In the genomic region with DNA sequence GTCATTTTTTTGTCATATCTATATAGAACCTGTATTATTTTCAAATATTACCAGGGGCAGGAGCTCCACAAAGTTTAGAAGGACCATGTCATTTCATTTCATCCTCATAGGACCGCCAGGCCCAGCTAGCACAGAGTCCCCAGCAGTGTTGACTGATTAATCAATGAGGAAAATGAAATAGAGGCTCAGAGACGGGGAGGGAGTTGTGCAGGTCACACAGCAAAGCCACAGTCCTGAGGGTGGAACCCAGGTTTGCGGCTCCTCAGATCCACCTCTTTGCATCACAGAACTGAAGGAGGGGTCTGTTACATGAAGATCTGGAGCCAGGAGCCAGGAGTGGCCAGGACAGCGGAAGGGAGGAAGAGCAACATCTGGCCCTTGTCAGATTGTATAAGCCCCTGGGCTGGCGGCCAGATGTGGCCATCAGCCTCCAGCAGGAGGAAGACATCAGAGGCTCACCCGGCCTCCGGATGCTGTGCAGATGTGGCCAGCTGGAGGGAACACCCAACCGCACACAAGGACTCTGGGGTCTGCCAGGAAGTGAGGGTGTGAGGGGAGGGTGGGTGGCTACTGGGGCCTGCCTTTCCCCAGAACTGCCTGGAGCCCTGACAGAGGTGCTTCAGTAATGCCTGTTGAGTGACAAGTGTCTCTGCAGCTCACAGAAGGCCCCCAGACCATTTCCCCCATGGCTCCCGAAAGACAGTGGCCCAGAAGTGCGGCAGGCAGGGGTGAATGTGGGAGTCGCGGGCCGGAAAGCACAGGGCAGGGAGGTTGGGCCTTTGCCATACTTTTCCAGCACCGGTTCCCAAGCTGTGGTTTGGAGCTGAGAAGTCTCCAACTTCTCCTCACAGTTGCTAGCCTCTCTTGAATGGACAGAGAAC, we compare ENCODE assay signal across 13 cellular contexts. TPM values are rescaled to one million over a fixed set of nuclear protein-coding genes. Genes with fewer than 3 reads are reported as not detected.
DNase-seq lines count a peak whose midpoint lies in the region; ATAC-seq and TF ChIP-seq lines count a peak whose summit lies in the region.
"Had no signal": no experiment of that assay in that cellular context is flagged by ENCODE, and none has a peak within 500 bp of the region (broad histone marks: within the 10 kb centered on the region; RNA-seq: fewer than 3 reads in every experiment).

No MANE protein-coding gene starts in this region.

- peak overlapping the region; percentile 36 to 62 for H3K27ac ChIP-seq in esophagus (ENCODE audit: low read depth in 2 of 2, low read length in 1 of 2)
- H3K27ac ChIP-seq in lower lobe of right lung, result peak overlapping the region; percentile 68
- H3K27ac ChIP-seq in stomach, result peak overlapping the region; percentile 49 to 87 (median 54)
- no peak overlapping the region for H3K27ac ChIP-seq in effector memory CD4-positive, alpha-beta T cell (ENCODE audit: insufficient read depth, low read length, poor library complexity, severe bottlenecking)
- H3K27ac ChIP-seq: foreskin keratinocyte, GM23248, KMS-11 had no signal

- intact Hi-C loops in lower lobe of right lung (cut with DNase I), result no loop called here
- intact Hi-C loops in stomach (cut with DNase I; ENCODE audit: low total_unique reads), result no loop called here

- 62 to 70% methylated on average over 14 of the region's 14 CpGs for WGBS in esophagus, 2 donors
- 63 to 71% (median 66%) methylated on average over 13 to 14 of the region's 14 CpGs for WGBS in stomach, 5 donors

- no peaks in the 10 kb centered on the region for H3K36me3 ChIP-seq in MG63
- no peaks in the 10 kb centered on the region for H3K36me3 ChIP-seq in esophagus (ENCODE audit: control insufficient read depth in 2 of 2, insufficient read depth in 2 of 2, low read length in 1 of 2)
- no peaks in the 10 kb centered on the region for H3K36me3 ChIP-seq in lower lobe of right lung
- no peaks in the 10 kb centered on the region for H3K36me3 ChIP-seq in stomach
- H3K36me3 ChIP-seq in effector memory CD4-positive, alpha-beta T cell (ENCODE audit: control insufficient read depth, insufficient read depth, low read length), result no peaks in the 10 kb centered on the region

- H3K9me3 ChIP-seq in MG63 (no peaks in the 10 kb centered on the region), esophagus (ENCODE audit: control insufficient read depth in 2 of 2, insufficient read depth in 1 of 2, low read depth in 1 of 2, low read length in 1 of 2) (no peaks in the 10 kb centered on the region), lower lobe of right lung (no peaks in the 10 kb centered on the region), stomach (no peaks in the 10 kb centered on the region)
- no peaks in the 10 kb centered on the region for H3K9me3 ChIP-seq in effector memory CD4-positive, alpha-beta T cell (ENCODE audit: control insufficient read depth, low read length)

- H3K27me3 ChIP-seq in MG63, result no peaks in the 10 kb centered on the region
- no peaks in the 10 kb centered on the region for H3K27me3 ChIP-seq in esophagus (ENCODE audit: control insufficient read depth in 1 of 2, insufficient read depth in 2 of 2, low read length in 2 of 2)
- no peaks in the 10 kb centered on the region for H3K27me3 ChIP-seq in lower lobe of right lung (ENCODE audit: low read depth)
- no peaks in the 10 kb centered on the region for H3K27me3 ChIP-seq in stomach
- H3K27me3 ChIP-seq in effector memory CD4-positive, alpha-beta T cell (replicated peaks; ENCODE audit: control insufficient read depth, insufficient read depth, low read length, poor library complexity, severe bottlenecking), result no peaks in the 10 kb centered on the region

- no peak overlapping the region for H3K4me3 ChIP-seq in MG63
- H3K4me3 ChIP-seq in esophagus (ENCODE audit: low read depth in 1 of 2, low read length in 2 of 2), result no peak overlapping the region
- H3K4me3 ChIP-seq in lower lobe of right lung, result no peak overlapping the region
- H3K4me3 ChIP-seq in stomach, result no peak overlapping the region
- no peak overlapping the region for H3K4me3 ChIP-seq in effector memory CD4-positive, alpha-beta T cell (ENCODE audit: insufficient read depth, low read depth, low read length, poor library complexity, severe bottlenecking)
- H3K4me3 ChIP-seq: GM23248 had no signal

- ATAC-seq in lower lobe of right lung, result peak; percentile 35 to 56
- ATAC-seq: CD8-positive, alpha-beta T cell; foreskin keratinocyte had no signal

- no peak for TF ChIP-seq EP300 in stomach (IDR thresholded peaks at IDR 0.05)

- peak; percentile 58 for DNase-seq in MG63
- peak; percentile 74 for DNase-seq in lower lobe of right lung
- peak; percentile 57 for DNase-seq in stomach
- no peak for DNase-seq in EL
- no peak for DNase-seq in effector memory CD4-positive, alpha-beta T cell
- no peak for DNase-seq in NCI-H524 (lab: John Stamatoyannopoulos, UW)
- DNase-seq in SHP77 (lab: John Stamatoyannopoulos, UW), result no peak
- DNase-seq: activated CD8-positive, alpha-beta memory T cell treated with anti-CD3 and anti-CD28 coated beads, Interleukin-2, amount 50 U/mL, for 48 hours; CD8-positive, alpha-beta T cell; foreskin keratinocyte; GM23248 had no signal

- TF ChIP-seq CTCF in lower lobe of right lung (IDR thresholded peaks at IDR 0.05) (no peak), stomach (IDR thresholded peaks at IDR 0.05) (no peak)

- TF ChIP-seq POLR2A in stomach (IDR thresholded peaks at IDR 0.05), result no peak

- H3K4me1 ChIP-seq in esophagus (ENCODE audit: control insufficient read depth in 2 of 2, insufficient read depth in 2 of 2, low read length in 1 of 2), result peaks cover 3 to 5% of the 10 kb centered on the region in 2 donors
- H3K4me1 ChIP-seq in lower lobe of right lung, result peaks cover 80% of the 10 kb centered on the region
- peaks cover 23 to 64% (median 33%) of the 10 kb centered on the region in 4 donors for H3K4me1 ChIP-seq in stomach
- peaks cover 17% of the 10 kb centered on the region for H3K4me1 ChIP-seq in effector memory CD4-positive, alpha-beta T cell (ENCODE audit: control insufficient read depth, insufficient read depth, low read length, poor library complexity, severe bottlenecking)
- H3K4me1 ChIP-seq: foreskin keratinocyte had no signal

RNA-seq across cellular contexts. Expression of a gene that starts 21.2 kb away (rescaled TPM):
- total RNA-seq in MG63 (2014; rRNA removed; shearing (Covaris generic); ENCODE audit: low replicate concordance), result not detected in 2 replicates
- polyA plus RNA-seq in esophagus, result 1 to 10 TPM in 1 of 2 donors, under 1 TPM in 1; 0.96 to 1.0 TPM
- 12.1 TPM for total RNA-seq in lower lobe of right lung
- total RNA-seq in stomach, result 10 to 100 TPM in 3 of 5 donors, 1 to 10 TPM in 2; 1.0 to 13.9 (median 10.3) TPM
- polyA plus RNA-seq in stomach, result 10 to 100 TPM in 1 of 3 donors, 1 to 10 TPM in 2; 3.4 to 10.7 (median 8.2) TPM
- total RNA-seq: foreskin keratinocyte, GM23248 had no signal
- polyA plus RNA-seq: foreskin keratinocyte, GM23248 had no signal

RNA-seq across cellular contexts. Expression of a gene that starts 28.5 kb away (rescaled TPM):
- not detected in 2 replicates for total RNA-seq in MG63 (2014; rRNA removed; shearing (Covaris generic); ENCODE audit: low replicate concordance)
- polyA plus RNA-seq in esophagus (under 1 TPM; 0.59 to 0.66 TPM), stomach (1 to 10 TPM in 1 of 3 donors, under 1 TPM in 2; 0.50 to 2.7 (median 0.70) TPM)
- total RNA-seq in lower lobe of right lung (2.0 TPM), stomach (10 to 100 TPM in 1 of 5 donors, 1 to 10 TPM in 3, under 1 TPM in 1; 0.87 to 13.4 (median 5.2) TPM)
- total RNA-seq: GM23248 had no signal
- polyA plus RNA-seq: GM23248 had no signal

RNA-seq across cellular contexts. Expression of a gene that starts 38.2 kb away (rescaled TPM):
- not detected in 2 replicates for total RNA-seq in MG63 (2014; rRNA removed; shearing (Covaris generic); ENCODE audit: low replicate concordance)
- polyA plus RNA-seq in esophagus (not detected), stomach (not detected)
- total RNA-seq in lower lobe of right lung (2.6 TPM), stomach (not detected)
- total RNA-seq: CD8-positive, alpha-beta T cell; foreskin keratinocyte; GM23248 had no signal
- polyA plus RNA-seq: foreskin keratinocyte, GM23248 had no signal

Comparison
In these comparisons a context has a peak if more than half of its experiments do, and no peak if none do; other contexts are left out.
1. DNase-seq: peak in MG63 (single experiment), lower lobe of right lung (single experiment) and stomach (single experiment); none in EL (single experiment), effector memory CD4-positive, alpha-beta T cell (0 of 3), NCI-H524 (0 of 2) and SHP77 (0 of 2).